ENCODE assay signal across 19 cellular contexts in genomic region chr11:97751405-97751804, GRCh38.
DNase-seq lines count a peak whose midpoint lies in the region; FAIRE-seq and TF ChIP-seq lines count a peak whose summit lies in the region.
"Had no signal": no experiment of that assay in that cellular context is flagged by ENCODE, and none has a peak within 500 bp of the region (broad histone marks: within the 10 kb centered on the region; RNA-seq: fewer than 3 reads in every experiment).

No MANE protein-coding gene starts in this region.

- H3K27ac Mint-ChIP-seq in mesothelial cell of epicardium, result no peak overlapping the region
- H3K27ac Mint-ChIP-seq: naive thymus-derived CD8-positive, alpha-beta T cell; stimulated activated naive CD8-positive, alpha-beta T cell treated with anti-CD3 and anti-CD28 coated beads, Interleukin-15, Interleukin-2, amounts not matched to agents 100 ng/mL and 50 ng/mL, for 24 hours had no signal

- no peak overlapping the region for H3K9ac ChIP-seq in neuronal stem cell (ENCODE audit: low read depth, low read length, poor library complexity)
- H3K9ac ChIP-seq: GM23248 had no signal

- peaks cover 0 to 3% of the 10 kb centered on the region in 2 donors for H3K9me3 ChIP-seq in neuronal stem cell (replicated peaks in 1 of 2; ENCODE audit: control insufficient read depth in 2 of 2, insufficient read depth in 1 of 2, low read depth in 1 of 2, low read length in 2 of 2)

- no peak overlapping the region for H3K4me2 ChIP-seq in neuronal stem cell (ENCODE audit: insufficient read depth, low read length, poor library complexity, severe bottlenecking)

- H3K27ac ChIP-seq in VCaP (peak overlapping the region; percentile 48), neuronal stem cell (replicated peaks; ENCODE audit: low read length) (no peak overlapping the region)
- H3K27ac ChIP-seq: breast epithelium, GM23248, tibial artery had no signal

- peak overlapping the region; percentile 89 for H3K4ac ChIP-seq in neuronal stem cell (ENCODE audit: low read length)

- no peak overlapping the region for H2BK15ac ChIP-seq in neuronal stem cell (ENCODE audit: low read length)

- no peaks in the 10 kb centered on the region for H3K27me3 ChIP-seq in neuronal stem cell (ENCODE audit: control insufficient read depth in 3 of 3, insufficient read depth in 3 of 3, low read depth in 1 of 3, low read length in 3 of 3)
- H3K27me3 ChIP-seq: breast epithelium, tibial artery had no signal

- no peaks in the 10 kb centered on the region for H3K36me3 Mint-ChIP-seq in mesothelial cell of epicardium
- H3K36me3 Mint-ChIP-seq: naive thymus-derived CD8-positive, alpha-beta T cell had no signal

- peaks cover 2% of the 10 kb centered on the region for H3K79me1 ChIP-seq in neuronal stem cell (ENCODE audit: low read depth, low read length)

- no peak overlapping the region for H2AFZ ChIP-seq in neuronal stem cell (ENCODE audit: low read length)
- H2AFZ ChIP-seq: GM23248 had no signal

- DNase-seq in DMS153 (lab: John Stamatoyannopoulos, UW), result peak; percentile 52
- no peak for DNase-seq in DMS153 treated with DMSO at 0.1 percent for 48 hours (lab: John Stamatoyannopoulos, UW; ENCODE audit: unreplicated experiment)
- peak; percentile 62 for DNase-seq in NCI-H2196 (lab: John Stamatoyannopoulos, UW; ENCODE audit: unreplicated experiment)
- DNase-seq in neuronal stem cell (ENCODE audit: low spot score), result no peak
- DNase-seq in NCI-H2227 (lab: John Stamatoyannopoulos, UW; ENCODE audit: unreplicated experiment), result no peak
- DNase-seq in D721Med (ENCODE audit: insufficient read length, low spot score), result no peak
- DNase-seq in mesothelial cell of epicardium (ENCODE audit: low spot score in 2 of 2, unreplicated experiment in 2 of 2), result no peak
- DNase-seq: 8988T; activated naive CD4-positive, alpha-beta T cell; activated T-cell treated with anti-CD3 and anti-CD28 coated beads, Interleukin-2, amount 50 U/mL, for 1 hour; GM23248; mesendoderm; naive thymus-derived CD8-positive, alpha-beta T cell; stimulated activated CD4-positive, alpha-beta T cell treated with anti-CD3 and anti-CD28 coated beads, Interleukin-12 subunit alpha, Interleukin-12 subunit beta, amount 100 ng/mL, for 4 hours; T1000; tibial artery had no signal

- H4K8ac ChIP-seq in neuronal stem cell (ENCODE audit: low read depth, low read length), result peak overlapping the region; percentile 99

- H3K27me3 Mint-ChIP-seq in mesothelial cell of epicardium (ENCODE audit: low read depth), result no peaks in the 10 kb centered on the region
- H3K27me3 Mint-ChIP-seq: naive thymus-derived CD8-positive, alpha-beta T cell; stimulated activated naive CD8-positive, alpha-beta T cell treated with anti-CD3 and anti-CD28 coated beads, Interleukin-15, Interleukin-2, amounts not matched to agents 100 ng/mL and 50 ng/mL, for 24 hours had no signal

- H2AK5ac ChIP-seq in neuronal stem cell (ENCODE audit: low read depth, low read length), result peak overlapping the region; percentile 74

- no peak overlapping the region for H3K23ac ChIP-seq in neuronal stem cell (ENCODE audit: low read depth, low read length, poor library complexity)

- H3K4me3 ChIP-seq in neuronal stem cell (ENCODE audit: low read length in 2 of 2), result no peak overlapping the region
- H3K4me3 ChIP-seq: breast epithelium, GM23248, tibial artery had no signal

- H2BK120ac ChIP-seq in neuronal stem cell (ENCODE audit: low read depth, low read length), result no peak overlapping the region

- H3K14ac ChIP-seq in neuronal stem cell (ENCODE audit: low read length), result no peak overlapping the region

- no peak for FAIRE-seq in D721Med (lab: Jason Lieb, UNC)

- no peak overlapping the region for H3K4me3 Mint-ChIP-seq in mesothelial cell of epicardium
- H3K4me3 Mint-ChIP-seq: naive thymus-derived CD8-positive, alpha-beta T cell; stimulated activated naive CD8-positive, alpha-beta T cell treated with anti-CD3 and anti-CD28 coated beads, Interleukin-15, Interleukin-2, amounts not matched to agents 100 ng/mL and 50 ng/mL, for 24 hours had no signal

- peak overlapping the region; percentile 87 for H3K18ac ChIP-seq in neuronal stem cell (ENCODE audit: low read length)

- H4K91ac ChIP-seq in neuronal stem cell (ENCODE audit: low read depth, low read length, poor library complexity), result no peak overlapping the region

- no peak overlapping the region for H2BK5ac ChIP-seq in neuronal stem cell (ENCODE audit: low read length)

- peak overlapping the region; percentile 58 for H2BK12ac ChIP-seq in neuronal stem cell (ENCODE audit: low read length)

- no peaks in the 10 kb centered on the region for H3K9me3 Mint-ChIP-seq in mesothelial cell of epicardium

- H3K4me1 ChIP-seq in neuronal stem cell (ENCODE audit: control insufficient read depth in 2 of 2, insufficient read depth in 1 of 2, low read depth in 1 of 2, low read length in 2 of 2), result peaks cover 0 to 2% of the 10 kb centered on the region in 2 donors
- H3K4me1 ChIP-seq: breast epithelium, tibial artery had no signal

- WGBS in neuronal stem cell (ENCODE audit: extremely low coverage in 2 of 2, insufficient read length in 2 of 2, insufficient replicate concordance in 1 of 2), 2 donors, result no CpG with 5 or more reads among the region's 5 CpGs

- TF ChIP-seq CTCF in VCaP (conservative IDR thresholded peaks at IDR 0.05) (peak; percentile 53), D721Med (IDR thresholded peaks at IDR 0.05; ENCODE audit: insufficient read depth, missing control alignments) (no peak), mesothelial cell of epicardium (IDR thresholded peaks at IDR 0.05; ENCODE audit: unreplicated experiment) (no peak)

- H3K36me3 ChIP-seq in neuronal stem cell (replicated peaks in 1 of 2; ENCODE audit: control insufficient read depth in 2 of 2, insufficient read depth in 2 of 2, low read length in 2 of 2), result no peaks in the 10 kb centered on the region
- H3K36me3 ChIP-seq: breast epithelium, tibial artery had no signal

- H3K4me1 Mint-ChIP-seq in mesothelial cell of epicardium, result no peaks in the 10 kb centered on the region
- H3K4me1 Mint-ChIP-seq: naive thymus-derived CD8-positive, alpha-beta T cell had no signal

Comparison
In these comparisons a context has a peak if more than half of its experiments do, and no peak if none do; other contexts are left out.
1. DNase-seq: peak in DMS153 (single experiment) and NCI-H2196 (single experiment); none in DMS153 treated with DMSO at 0.1 percent for 48 hours (single experiment), neuronal stem cell (single experiment), NCI-H2227 (single experiment), D721Med (single experiment) and mesothelial cell of epicardium (0 of 2).